ENCODE assay signal across 1 cellular context in the genomic region with DNA sequence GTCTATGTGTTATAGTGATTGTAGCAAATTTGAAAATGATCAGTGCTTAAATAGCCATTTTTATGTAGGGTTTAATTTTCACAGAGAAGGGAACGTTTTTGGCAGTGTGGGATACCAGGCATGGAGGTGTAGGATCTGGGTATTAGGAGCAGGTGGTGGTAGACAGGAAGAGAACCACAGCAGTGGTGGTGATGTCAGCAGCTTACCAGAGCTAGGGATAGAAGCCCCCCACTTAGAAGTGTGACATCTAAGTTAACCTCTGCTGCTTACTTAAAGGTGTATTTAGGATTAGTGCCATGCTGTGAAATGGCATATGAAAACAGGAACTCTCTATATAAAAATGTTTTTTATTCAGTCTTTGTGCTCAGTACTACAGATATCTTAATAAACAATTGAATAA.
TF ChIP-seq lines count a peak whose summit lies in the region.

No MANE protein-coding gene starts in this region.

TF ChIP-seq in SK-N-SH, 30 proteins besides CTCF, POLR2A, EP300 and RAD21:
- TF ChIP-seq FOSL2 (IDR thresholded peaks at IDR 0.05; ENCODE audit: borderline replicate concordance, low read depth), result no peak
- no peak for TF ChIP-seq GABPA (IDR thresholded peaks at IDR 0.05; ENCODE audit: low read depth)
- no peak for TF ChIP-seq FOXJ3 (CRISPR knock-in tag; IDR thresholded peaks at IDR 0.05)
- no peak for TF ChIP-seq ELF1 (IDR thresholded peaks at IDR 0.05)
- no peak for TF ChIP-seq RXRA (IDR thresholded peaks at IDR 0.05; ENCODE audit: borderline replicate concordance, low read depth)
- TF ChIP-seq SIN3A (IDR thresholded peaks at IDR 0.05; ENCODE audit: borderline replicate concordance, low read depth, low read length), result no peak
- no peak for TF ChIP-seq TEAD4 (IDR thresholded peaks at IDR 0.05; ENCODE audit: borderline replicate concordance, insufficient read depth)
- no peak for TF ChIP-seq NRF1 (IDR thresholded peaks at IDR 0.05; ENCODE audit: low read depth, low read length)
- TF ChIP-seq POLR2AphosphoS5 (IDR thresholded peaks at IDR 0.05; ENCODE audit: low read depth, low read length), result no peak
- no peak for TF ChIP-seq EZH2phosphoT487 (IDR thresholded peaks at IDR 0.05; ENCODE audit: borderline replicate concordance, low read depth)
- TF ChIP-seq SMC3 (IDR thresholded peaks at IDR 0.05; ENCODE audit: low read depth, low read length), result no peak
- no peak for TF ChIP-seq MAX (IDR thresholded peaks at IDR 0.05; ENCODE audit: low read depth)
- TF ChIP-seq, protein P1, sequence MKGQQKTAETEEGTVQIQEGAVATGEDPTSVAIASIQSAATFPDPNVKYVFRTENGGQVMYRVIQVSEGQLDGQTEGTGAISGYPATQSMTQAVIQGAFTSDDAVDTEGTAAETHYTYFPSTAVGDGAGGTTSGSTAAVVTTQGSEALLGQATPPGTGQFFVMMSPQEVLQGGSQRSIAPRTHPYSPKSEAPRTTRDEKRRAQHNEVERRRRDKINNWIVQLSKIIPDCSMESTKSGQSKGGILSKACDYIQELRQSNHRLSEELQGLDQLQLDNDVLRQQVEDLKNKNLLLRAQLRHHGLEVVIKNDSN (IDR thresholded peaks at IDR 0.05; ENCODE audit: borderline replicate concordance, low read depth), result no peak
- TF ChIP-seq RFX5 (IDR thresholded peaks at IDR 0.05; ENCODE audit: low read length), result no peak
- no peak for TF ChIP-seq MXI1 (IDR thresholded peaks at IDR 0.05; ENCODE audit: low read depth, low read length)
- no peak for TF ChIP-seq TCF12 (IDR thresholded peaks at IDR 0.05)
- TF ChIP-seq, protein P2, sequence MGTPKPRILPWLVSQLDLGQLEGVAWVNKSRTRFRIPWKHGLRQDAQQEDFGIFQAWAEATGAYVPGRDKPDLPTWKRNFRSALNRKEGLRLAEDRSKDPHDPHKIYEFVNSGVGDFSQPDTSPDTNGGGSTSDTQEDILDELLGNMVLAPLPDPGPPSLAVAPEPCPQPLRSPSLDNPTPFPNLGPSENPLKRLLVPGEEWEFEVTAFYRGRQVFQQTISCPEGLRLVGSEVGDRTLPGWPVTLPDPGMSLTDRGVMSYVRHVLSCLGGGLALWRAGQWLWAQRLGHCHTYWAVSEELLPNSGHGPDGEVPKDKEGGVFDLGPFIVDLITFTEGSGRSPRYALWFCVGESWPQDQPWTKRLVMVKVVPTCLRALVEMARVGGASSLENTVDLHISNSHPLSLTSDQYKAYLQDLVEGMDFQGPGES (IDR thresholded peaks at IDR 0.05; ENCODE audit: low read depth, low read length), result no peak
TF ChIP-seq in SK-N-SH: peak in this region for 0.
